In the genomic region with DNA sequence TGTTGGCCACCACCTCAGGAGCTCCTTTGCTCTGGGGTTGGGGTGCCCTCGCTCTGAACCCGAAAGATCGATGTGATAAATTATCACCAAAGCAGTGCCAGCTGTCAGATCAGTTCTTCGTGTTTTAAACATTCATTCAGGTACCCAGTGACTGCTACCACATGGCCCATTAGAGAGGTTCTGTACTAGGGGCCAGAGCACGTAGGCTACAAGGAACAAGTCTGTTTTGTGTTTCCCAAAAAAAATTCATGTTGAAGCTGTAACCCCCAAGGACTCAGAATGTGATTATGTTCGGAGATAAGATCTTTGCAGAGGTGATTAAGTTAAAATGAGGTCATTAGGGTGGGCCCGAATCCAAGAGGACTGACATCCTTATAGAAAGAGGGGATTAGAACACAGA, we compare ENCODE assay signal across 31 cellular contexts.
"Had no signal": no experiment of that assay in that cellular context is flagged by ENCODE, and none has a peak within 500 bp of the region (broad histone marks: within the 10 kb centered on the region; RNA-seq: fewer than 3 reads in every experiment).

No MANE protein-coding gene starts in this region.

- H2AFZ ChIP-seq: neural progenitor cell had no signal

- H3K9me3 Mint-ChIP-seq: immature natural killer cell, natural killer cell had no signal

- H3K27me3 Mint-ChIP-seq: stimulated activated memory B cell treated with anti-CD40 and anti-IgM and Interleukin-4, amounts not matched to agents 10 μg/mL and 1 μg/mL and 100 μg/mL, for 72 hours had no signal

- H3K9me3 ChIP-seq: lower lobe of right lung, neutrophil, right lobe of liver, testis, thyroid gland, transverse colon, upper lobe of right lung had no signal

- H3K36me3 ChIP-seq: left lung, lower lobe of right lung, neural progenitor cell, neutrophil, right atrium auricular region, right lobe of liver, stomach, thyroid gland, transverse colon, upper lobe of right lung had no signal

- H3K9ac ChIP-seq: neural progenitor cell had no signal

- H3K4me2 ChIP-seq: neural progenitor cell, smooth muscle cell had no signal

- H3K27ac Mint-ChIP-seq: immature natural killer cell; naive B cell; natural killer cell; nephron progenitor cell; neural progenitor cell; progenitor cell of endocrine pancreas; stimulated activated memory B cell treated with anti-CD40 and anti-IgM and Interleukin-4, amounts not matched to agents 10 μg/mL and 1 μg/mL and 100 μg/mL, for 72 hours had no signal

- H3K36me3 Mint-ChIP-seq: immature natural killer cell; naive B cell; natural killer cell; neural progenitor cell; stimulated activated memory B cell treated with anti-CD40 and anti-IgM and Interleukin-4, amounts not matched to agents 10 μg/mL and 1 μg/mL and 100 μg/mL, for 72 hours had no signal

- H3K27me3 ChIP-seq: neural progenitor cell, neutrophil, right atrium auricular region, right lobe of liver, testis, thyroid gland, upper lobe of right lung had no signal

- H3K4me1 Mint-ChIP-seq: immature natural killer cell; naive B cell; natural killer cell; nephron progenitor cell; stimulated activated memory B cell treated with anti-CD40 and anti-IgM and Interleukin-4, amounts not matched to agents 10 μg/mL and 1 μg/mL and 100 μg/mL, for 72 hours had no signal

- FAIRE-seq: islet of Langerhans, kidney, urothelium cell line had no signal

- H3K27ac ChIP-seq: left lung, lower lobe of right lung, neural progenitor cell, neutrophil, right atrium auricular region, right lobe of liver, stomach, testis, thyroid gland, transverse colon, upper lobe of right lung had no signal

- ATAC-seq: left colon; left lung; lower lobe of right lung; natural killer cell; right lobe of liver; stimulated activated memory B cell treated with anti-CD40 and anti-IgM and Interleukin-4, amounts not matched to agents 10 μg/mL and 1 μg/mL and 100 μg/mL, for 72 hours; stimulated activated naive CD8-positive, alpha-beta T cell treated with anti-CD3 and anti-CD28 coated beads, Interleukin-15, Interleukin-2, amounts not matched to agents 100 U/mL and 50 U/mL, for 24 hours; upper lobe of right lung had no signal

- H3K4me1 ChIP-seq: left lung, lower lobe of right lung, neural progenitor cell, right atrium auricular region, right lobe of liver, stomach, testis, thyroid gland, transverse colon, upper lobe of right lung had no signal

- H3K4me3 ChIP-seq: left lung, lower lobe of right lung, neural progenitor cell, right atrium auricular region, right lobe of liver, smooth muscle cell, stomach, testis, thyroid gland, transverse colon, upper lobe of right lung had no signal

- DNase-seq: hypothalamus; immature natural killer cell; kidney; left colon; left lung; lower lobe of right lung; mammary epithelial cell; mesenchymal stem cell; naive B cell; natural killer cell; nephron progenitor cell; occipital lobe; right lobe of liver; stimulated activated CD4-positive, alpha-beta T cell treated with anti-CD3 and anti-CD28 coated beads, Interleukin-1b, Interleukin-23, amount 100 ng/mL, for 48 hours; stimulated activated CD4-positive, alpha-beta T cell treated with anti-CD3 and anti-CD28 coated beads, Interleukin-2, amount 100 ng/mL, for 48 hours; stimulated activated CD4-positive, alpha-beta T cell treated with anti-CD3 and anti-CD28 coated beads, Interleukin-4, amount 100 ng/mL, for 4 hours; stimulated activated CD8-positive, alpha-beta memory T cell treated with anti-CD3 and anti-CD28 coated beads, Interleukin-4, amount 100 ng/mL, for 48 hours; stimulated activated naive CD8-positive, alpha-beta T cell treated with anti-CD3 and anti-CD28 coated beads, Interleukin-15, Interleukin-2, amounts not matched to agents 100 U/mL and 50 U/mL, for 24 hours; stomach; testis; thyroid gland; transverse colon; upper lobe of right lung had no signal

- H3K4me3 Mint-ChIP-seq: immature natural killer cell; naive B cell; natural killer cell; nephron progenitor cell; stimulated activated memory B cell treated with anti-CD40 and anti-IgM and Interleukin-4, amounts not matched to agents 10 μg/mL and 1 μg/mL and 100 μg/mL, for 72 hours had no signal
